ENCODE assay signal across 8 cellular contexts in the genomic region with DNA sequence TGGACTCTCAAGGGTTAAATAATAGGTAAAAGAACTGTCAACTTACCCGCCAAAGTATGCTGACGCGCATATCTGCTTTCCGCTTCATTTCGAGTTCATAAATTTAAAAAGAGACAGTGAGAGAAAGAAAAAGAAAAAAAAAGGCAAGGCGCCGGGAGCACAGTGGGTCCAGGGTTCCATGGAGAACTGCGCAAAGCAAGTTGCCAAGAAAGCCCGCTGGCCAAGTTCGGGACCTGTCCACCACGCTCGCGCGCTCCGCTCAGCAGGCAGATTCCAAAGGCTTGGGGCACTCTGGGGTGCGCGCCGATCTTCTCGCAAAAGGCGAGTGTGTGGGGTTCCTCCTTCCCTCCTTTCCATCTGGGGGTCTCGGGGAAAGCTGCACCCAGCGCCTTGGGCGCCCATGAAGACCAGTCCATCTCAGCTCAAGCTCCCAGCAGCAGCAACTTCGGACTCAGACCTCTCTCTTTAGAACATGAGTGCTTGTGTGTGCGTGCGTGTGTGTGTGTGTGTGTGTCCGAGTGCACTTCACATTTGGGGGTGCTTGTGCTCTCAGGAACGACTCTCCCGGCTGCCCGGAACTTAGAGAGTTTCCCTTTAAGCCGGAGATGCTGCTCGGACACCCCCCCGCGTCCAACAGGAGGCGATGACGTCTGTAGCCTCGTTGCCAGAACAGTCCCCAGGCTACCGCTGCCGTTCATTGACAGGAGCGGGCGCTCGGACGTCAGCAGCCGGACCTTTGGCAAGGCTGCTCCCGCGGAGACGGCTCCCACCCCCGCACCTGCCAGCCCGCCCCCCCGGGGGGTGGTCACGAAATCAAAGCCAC.
DNase-seq lines count a peak whose midpoint lies in the region; ATAC-seq and TF ChIP-seq lines count a peak whose summit lies in the region.

No MANE protein-coding gene starts in this region.

- no peaks in the 10 kb centered on the region for H3K9me3 Mint-ChIP-seq in progenitor cell of endocrine pancreas (ENCODE audit: low read depth)

- peak overlapping the region; percentile 4 for H3K27ac Mint-ChIP-seq in progenitor cell of endocrine pancreas

- H3K4me1 Mint-ChIP-seq in progenitor cell of endocrine pancreas (ENCODE audit: low read depth) = peaks cover 10% of the 10 kb centered on the region

- DNase-seq in cardiac septum (ENCODE audit: low spot score) (peak; percentile 88), progenitor cell of endocrine pancreas (ENCODE audit: low spot score, unreplicated experiment) (peak; percentile 23), NCI-H2171 (lab: John Stamatoyannopoulos, UW) (no peak)
- DNase-seq in activated CD4-positive, alpha-beta T cell treated with anti-CD3 and anti-CD28 coated beads for 4 hours = no peak

- peak; percentile 54; the same call in 2 of the 3 replicates for ATAC-seq in SK-N-SH treated with all-trans-retinoic acid at 6 μM for 48 hours
- no peak for ATAC-seq in GM19452 (IDR thresholded peaks at IDR 0.05; ENCODE audit: unreplicated experiment)
- no peak for ATAC-seq in GM18870 (IDR thresholded peaks at IDR 0.05; ENCODE audit: unreplicated experiment)

- peak overlapping the region; percentile 19; the same call in 1 of the 2 replicates for H3K9ac ChIP-seq in ES-I3 (ENCODE audit: low read depth, low read length)

- intact Hi-C loops in cardiac septum (cut with DNase I) = loop anchor here (1.0 to 10.0 kb wide), 2 partner anchors 18 to 107 kb away; no protein-coding TSS in a partner anchor

- H3K4me1 ChIP-seq in ES-I3 (ENCODE audit: insufficient read depth, low read length) = peaks cover 2% of the 10 kb centered on the region; the same call in 1 of the 2 replicates

- H3K27me3 Mint-ChIP-seq in progenitor cell of endocrine pancreas = peaks cover 98% of the 10 kb centered on the region

- no peaks in the 10 kb centered on the region for H3K9me3 ChIP-seq in ES-I3 (ENCODE audit: control insufficient read depth, insufficient read depth, low read length)

- no peak for TF ChIP-seq CTCF in progenitor cell of endocrine pancreas (IDR thresholded peaks at IDR 0.05; ENCODE audit: unreplicated experiment)

- no peaks in the 10 kb centered on the region for H3K36me3 ChIP-seq in ES-I3 (ENCODE audit: insufficient read depth, low read length)

- no peaks in the 10 kb centered on the region for H3K36me3 Mint-ChIP-seq in progenitor cell of endocrine pancreas (ENCODE audit: insufficient read depth)

- peak overlapping the region; percentile 71 for H3K4me3 Mint-ChIP-seq in progenitor cell of endocrine pancreas (ENCODE audit: low read depth)

TF ChIP-seq in SK-N-SH treated with all-trans-retinoic acid at 6 μM for 48 hours, 23 proteins besides CTCF, POLR2A, EP300 and RAD21:
- TF ChIP-seq OSR1 (CRISPR knock-in tag; IDR thresholded peaks at IDR 0.05) (no peak), ESRRG (CRISPR knock-in tag; IDR thresholded peaks at IDR 0.05) (0 out of 2 replicates have a peak, but pooled peaks have one; percentile 15), TSHZ2 (CRISPR knock-in tag; IDR thresholded peaks at IDR 0.05) (peak; percentile 92), PATZ1 (CRISPR knock-in tag; IDR thresholded peaks at IDR 0.05; ENCODE audit: borderline replicate concordance) (peak; percentile 61; the same call in 1 of the 2 replicates), SNAI2 (CRISPR knock-in tag; IDR thresholded peaks at IDR 0.05) (peak; percentile 85; the same call in 1 of the 2 replicates), CSDC2 (CRISPR knock-in tag; IDR thresholded peaks at IDR 0.05) (no peak), CREB5 (CRISPR knock-in tag; IDR thresholded peaks at IDR 0.05; ENCODE audit: low read depth) (0 out of 2 replicates have a peak, but pooled peaks have one; percentile 38), GLIS3 (CRISPR knock-in tag; IDR thresholded peaks at IDR 0.05) (0 out of 2 replicates have a peak, but pooled peaks have one; percentile 33), ZNF565 (CRISPR knock-in tag; conservative IDR thresholded peaks at IDR 0.05; ENCODE audit: low read depth) (0 out of 2 replicates have a peak, but pooled peaks have one; percentile 31), ZFP3 (CRISPR knock-in tag; IDR thresholded peaks at IDR 0.05) (peak; percentile 81; the same call in 1 of the 2 replicates)
TF ChIP-seq in SK-N-SH treated with all-trans-retinoic acid at 6 μM for 48 hours: peak in this region for 8.

Comparison
In these comparisons a context has a peak if more than half of its experiments do, and no peak if none do; other contexts are left out.
1. DNase-seq: peak in cardiac septum (single experiment) and progenitor cell of endocrine pancreas (single experiment); none in NCI-H2171 (single experiment) and activated CD4-positive, alpha-beta T cell treated with anti-CD3 and anti-CD28 coated beads for 4 hours (0 of 2).